Comparison of ENCODE assay signal across 1 cellular context in the genomic region with DNA sequence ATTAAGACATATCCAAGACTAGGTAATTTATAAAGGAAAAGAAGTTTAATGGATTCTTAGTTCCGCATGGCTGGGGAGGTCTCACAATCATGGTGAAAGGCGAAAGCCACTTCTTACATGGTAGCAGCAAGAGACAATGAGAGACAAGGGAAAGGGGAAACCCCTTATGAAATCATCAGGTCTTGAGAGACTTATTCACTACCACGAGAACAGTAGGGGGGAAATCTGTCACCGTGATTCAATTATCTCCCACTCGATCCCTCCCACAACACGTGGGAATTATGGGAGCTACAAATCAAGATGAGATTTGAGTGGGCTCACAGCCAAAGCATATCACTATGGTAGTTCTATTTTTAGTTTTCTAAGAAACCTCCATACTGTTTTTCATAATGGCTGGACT.
TF ChIP-seq lines count a peak whose summit lies in the region.

No MANE protein-coding gene starts in this region.

TF ChIP-seq in H1, 55 proteins besides CTCF, POLR2A, EP300 and RAD21 (continued from another document):
- no peak for TF ChIP-seq BACH1 (IDR thresholded peaks at IDR 0.05; ENCODE audit: low read length)
- no peak for TF ChIP-seq YY1 (IDR thresholded peaks at IDR 0.05; ENCODE audit: low read depth, low read length)
- TF ChIP-seq RXRA (IDR thresholded peaks at IDR 0.05; ENCODE audit: insufficient read depth, low read depth, low read length), result no peak
- TF ChIP-seq JUND (IDR thresholded peaks at IDR 0.05; ENCODE audit: low read length), result no peak
- no peak for TF ChIP-seq NRF1 (IDR thresholded peaks at IDR 0.05; ENCODE audit: low read depth, low read length)
- no peak for TF ChIP-seq RBBP5 (IDR thresholded peaks at IDR 0.05; ENCODE audit: borderline replicate concordance, low read depth, low read length)
- no peak for TF ChIP-seq CBX8 (IDR thresholded peaks at IDR 0.05; ENCODE audit: borderline replicate concordance, low read depth, low read length)
- TF ChIP-seq BCL11A (IDR thresholded peaks at IDR 0.05; ENCODE audit: low read depth in 2 of 2, low read length in 2 of 2), result no peak
- TF ChIP-seq SIX5 (IDR thresholded peaks at IDR 0.05; ENCODE audit: low read depth, low read length), result no peak
- no peak for TF ChIP-seq KDM1A (IDR thresholded peaks at IDR 0.05; ENCODE audit: borderline replicate concordance, low read length)
- TF ChIP-seq SP2 (IDR thresholded peaks at IDR 0.05; ENCODE audit: low read length), result no peak
